In genomic region chr17:34539881-34540280, GRCh38 we compare ENCODE assay signal across 37 cellular contexts. TPM values are rescaled to one million over a fixed set of nuclear protein-coding genes. Genes with fewer than 3 reads are reported as not detected.
"Had no signal": no experiment of that assay in that cellular context is flagged by ENCODE, and none has a peak within 500 bp of the region (broad histone marks: within the 10 kb centered on the region; RNA-seq: fewer than 3 reads in every experiment).

No MANE protein-coding gene starts in this region.

- H3K36me3 ChIP-seq: MG63 had no signal

- H3K4me3 ChIP-seq: MG63 had no signal

- DNase-seq: Karpas-422, Kasumi-1, MG63, MM.1S, MV-4-11, NCI-H1048, NCI-H1092, NCI-H1092 treated with DMSO at 0.1 percent for 48 hours, NCI-H1105 treated with DMSO at 0.1 percent for 48 hours, NCI-H1417, NCI-H1417 treated with DMSO at 0.1 percent for 48 hours, NCI-H1436, NCI-H1436 treated with DMSO at 0.1 percent for 48 hours, NCI-H146, NCI-H1694, NCI-H1694 treated with DMSO at 0.1 percent for 48 hours, NCI-H187, NCI-H187 treated with DMSO at 0.1 percent for 48 hours, NCI-H1930, NCI-H2029, NCI-H2029 treated with DMSO at 0.1 percent for 48 hours, NCI-H2081, NCI-H2081 treated with DMSO at 0.1 percent for 48 hours, NCI-H2107, NCI-H2171, NCI-H2171 treated with DMSO at 0.1 percent for 48 hours, NCI-H2227 treated with DMSO at 0.1 percent for 48 hours, NCI-H226, NCI-H345, NCI-H446, NCI-H446 treated with DMSO at 0.1 percent for 48 hours, NCI-H510A, NCI-H510A treated with DMSO at 0.1 percent for 48 hours, NCI-H524, NCI-H524 treated with DMSO at 0.1 percent for 48 hours had no signal

- H3K9me3 ChIP-seq: MG63 had no signal

RNA-seq across cellular contexts. Expression of gene TMEM132E, which starts 39.5 kb away (rescaled TPM):
- total RNA-seq: LHCN-M2, MCF 10A had no signal
